In genomic region chr10:118504044-118504944, GRCh38 we compare ENCODE assay signal across 10 cellular contexts.
A peak's percentile ranks its signal among the peaks of the same experiment; 100 is the strongest.
DNase-seq lines count a peak whose midpoint lies in the region; ATAC-seq and TF ChIP-seq lines count a peak whose summit lies in the region.
"Had no signal": no experiment of that assay in that cellular context is flagged by ENCODE, and none has a peak within 500 bp of the region (broad histone marks: within the 10 kb centered on the region; RNA-seq: fewer than 3 reads in every experiment).

No MANE protein-coding gene starts in this region.

- H3K4me2 ChIP-seq in OCI-LY7 (ENCODE audit: low read length) = no peak overlapping the region

- TF ChIP-seq POLR2A in NB4 (IDR thresholded peaks at IDR 0.05; ENCODE audit: extremely low read depth, insufficient read length) = no peak

- H4K20me1 ChIP-seq in OCI-LY7 (ENCODE audit: insufficient read depth, low read length) = no peaks in the 10 kb centered on the region

- no peaks in the 10 kb centered on the region for H3K9me3 ChIP-seq in mucosa of descending colon
- H3K9me3 ChIP-seq in OCI-LY7 (ENCODE audit: low read length) = no peaks in the 10 kb centered on the region
- H3K9me3 ChIP-seq: esophagus muscularis mucosa had no signal

- no peaks in the 10 kb centered on the region for H3K79me2 ChIP-seq in OCI-LY7 (ENCODE audit: insufficient read depth, low read depth, low read length)

- no TSS peak for BruUV-seq in OCI-LY7 (replicated peaks; lab: Mats Ljungman, UMichigan)

- POLR2A ChIA-PET in OCI-LY7 (lab: Charles Lee) = interaction anchor here (0.6 to 1.1 kb wide), 2 partner anchors 16 to 25 kb away, joined by 3 to 5 read pairs; no protein-coding TSS in a partner anchor

- intact Hi-C loops in mucosa of descending colon (cut with DNase I, micrococcal nuclease) (no loop called here), OCI-LY7 (cut with micrococcal nuclease; ENCODE audit: unreplicated experiment) (no loop called here)

- H3K27me3 ChIP-seq in brain microvascular endothelial cell (replicated peaks) = no peaks in the 10 kb centered on the region

- H2AFZ ChIP-seq in OCI-LY7 (ENCODE audit: low read length) = no peak overlapping the region

- CTCF ChIA-PET in OCI-LY7 (lab: Charles Lee; ENCODE audit: unreplicated experiment) = no interaction called here

- H3K4me3 ChIP-seq in NB4 (ENCODE audit: low read depth, low read length) (no peak overlapping the region), brain microvascular endothelial cell (ENCODE audit: low read depth, low read length) (no peak overlapping the region), mucosa of descending colon (no peak overlapping the region), OCI-LY7 (ENCODE audit: low read depth, low read length, poor library complexity, severe bottlenecking) (no peak overlapping the region)
- H3K4me3 ChIP-seq: esophagus muscularis mucosa had no signal

- ATAC-seq in mucosa of descending colon (peak; percentile 82), GM19397 (IDR thresholded peaks at IDR 0.05; ENCODE audit: unreplicated experiment) (no peak)

- H3K9me2 ChIP-seq in OCI-LY7 (ENCODE audit: insufficient read depth, low read length) = no peaks in the 10 kb centered on the region

- no peaks in the 10 kb centered on the region for H3K36me3 ChIP-seq in brain microvascular endothelial cell (replicated peaks)
- H3K36me3 ChIP-seq in mucosa of descending colon (ENCODE audit: low read depth) = no peaks in the 10 kb centered on the region
- no peaks in the 10 kb centered on the region for H3K36me3 ChIP-seq in OCI-LY7 (ENCODE audit: insufficient read depth, low read length)
- H3K36me3 ChIP-seq: esophagus muscularis mucosa had no signal

- in situ Hi-C loops in brain microvascular endothelial cell (cut with HindIII; ENCODE audit: low pct_ligation_motif_present, low sequenced_read_pairs) = no loop called here

- no peak for TF ChIP-seq CTCF in NB4 (IDR thresholded peaks at IDR 0.05; ENCODE audit: low read depth, low read length)
- TF ChIP-seq CTCF in brain microvascular endothelial cell (IDR thresholded peaks at IDR 0.05; ENCODE audit: low read depth, low read length, missing control alignments) = no peak
- TF ChIP-seq CTCF in mucosa of descending colon (IDR thresholded peaks at IDR 0.05) = no peak
- no peak for TF ChIP-seq CTCF in OCI-LY7 (conservative IDR thresholded peaks at IDR 0.05; ENCODE audit: low read length)

- H3K4me1 ChIP-seq in mucosa of descending colon (ENCODE audit: low read depth) = no peaks in the 10 kb centered on the region
- no peaks in the 10 kb centered on the region for H3K4me1 ChIP-seq in OCI-LY7 (ENCODE audit: insufficient read depth, low read length, poor library complexity, severe bottlenecking)
- H3K4me1 ChIP-seq: esophagus muscularis mucosa had no signal

- peak; percentile 73 for DNase-seq in GM03348 (ENCODE audit: low spot score)
- DNase-seq in NB4 (ENCODE audit: low read depth) = peak; percentile 64
- peak; percentile 27 for DNase-seq in brain microvascular endothelial cell
- no peak for DNase-seq in mucosa of descending colon
- DNase-seq in stimulated activated CD4-positive, alpha-beta T cell treated with anti-CD3 and anti-CD28 coated beads, Interleukin-1b, Interleukin-23, amount 100 ng/mL, for 48 hours = no peak
- DNase-seq in NCI-H2171 (lab: John Stamatoyannopoulos, UW) = no peak
- no peak for DNase-seq in OCI-LY7 (ENCODE audit: low spot score)
- DNase-seq: KG1 had no signal

- H3K27ac ChIP-seq in brain microvascular endothelial cell (no peak overlapping the region), OCI-LY7 (ENCODE audit: low read depth, low read length, poor library complexity, severe bottlenecking) (no peak overlapping the region)
- H3K27ac ChIP-seq: esophagus muscularis mucosa had no signal

Comparison
In these comparisons a context has a peak if more than half of its experiments do, and no peak if none do; other contexts are left out.
1. DNase-seq: peak in GM03348 (single experiment), NB4 (single experiment) and brain microvascular endothelial cell (single experiment); none in mucosa of descending colon (0 of 3), stimulated activated CD4-positive, alpha-beta T cell treated with anti-CD3 and anti-CD28 coated beads, Interleukin-1b, Interleukin-23, amount 100 ng/mL, for 48 hours (single experiment), NCI-H2171 (single experiment) and OCI-LY7 (single experiment).